Comparison of ENCODE assay signal across 18 cellular contexts in genomic region chr7:158057446-158057845, GRCh38.
A peak's percentile ranks its signal among the peaks of the same experiment; 100 is the strongest.
DNase-seq lines count a peak whose midpoint lies in the region; ATAC-seq and TF ChIP-seq lines count a peak whose summit lies in the region.
"Had no signal": no experiment of that assay in that cellular context is flagged by ENCODE, and none has a peak within 500 bp of the region (broad histone marks: within the 10 kb centered on the region; RNA-seq: fewer than 3 reads in every experiment).

No MANE protein-coding gene starts in this region.

- H3K4me3 Mint-ChIP-seq in natural killer cell treated with Interleukin-12 subunit alpha and Interleukin-12 subunit beta and Interleukin-15 and Interleukin-18, amount 100 ng/mL, for 72 hours, result no peak overlapping the region
- H3K4me3 Mint-ChIP-seq in natural killer cell, result no peak overlapping the region
- H3K4me3 Mint-ChIP-seq: CD4-positive, alpha-beta memory T cell; HFFc6 had no signal

- H3K4me3 ChIP-seq in left lung, result no peak overlapping the region
- H3K4me3 ChIP-seq in upper lobe of right lung, result no peak overlapping the region
- H3K4me3 ChIP-seq: HAP-1 had no signal

- H3K4me1 Mint-ChIP-seq in natural killer cell treated with Interleukin-12 subunit alpha and Interleukin-12 subunit beta and Interleukin-15 and Interleukin-18, amount 100 ng/mL, for 72 hours (ENCODE audit: low read depth in 2 of 2), result no peaks in the 10 kb centered on the region
- no peaks in the 10 kb centered on the region for H3K4me1 Mint-ChIP-seq in natural killer cell
- H3K4me1 Mint-ChIP-seq: CD4-positive, alpha-beta memory T cell had no signal

- peaks cover 0 to 23% of the 10 kb centered on the region in 2 donors for H3K9me3 ChIP-seq in left lung
- no peaks in the 10 kb centered on the region for H3K9me3 ChIP-seq in upper lobe of right lung
- H3K9me3 ChIP-seq: HAP-1 had no signal

- no peaks in the 10 kb centered on the region for H3K9me3 Mint-ChIP-seq in natural killer cell treated with Interleukin-12 subunit alpha and Interleukin-12 subunit beta and Interleukin-15 and Interleukin-18, amount 100 ng/mL, for 72 hours
- peaks cover 0 to 2% of the 10 kb centered on the region in 2 donors for H3K9me3 Mint-ChIP-seq in natural killer cell
- H3K9me3 Mint-ChIP-seq: CD4-positive, alpha-beta memory T cell had no signal

- no peak overlapping the region for H3K27ac Mint-ChIP-seq in natural killer cell treated with Interleukin-12 subunit alpha and Interleukin-12 subunit beta and Interleukin-15 and Interleukin-18, amount 100 ng/mL, for 72 hours
- no peak overlapping the region for H3K27ac Mint-ChIP-seq in natural killer cell
- H3K27ac Mint-ChIP-seq: CD4-positive, alpha-beta memory T cell; HFFc6 had no signal

- ATAC-seq in natural killer cell treated with Interleukin-12 subunit alpha and Interleukin-12 subunit beta and Interleukin-15 and Interleukin-18, amount 100 ng/mL, for 72 hours, result no peak
- ATAC-seq in natural killer cell (no peak), left lung (no peak), upper lobe of right lung (no peak)

- no peaks in the 10 kb centered on the region for H3K36me3 Mint-ChIP-seq in natural killer cell treated with Interleukin-12 subunit alpha and Interleukin-12 subunit beta and Interleukin-15 and Interleukin-18, amount 100 ng/mL, for 72 hours
- H3K36me3 Mint-ChIP-seq in natural killer cell, result no peaks in the 10 kb centered on the region
- H3K36me3 Mint-ChIP-seq: CD4-positive, alpha-beta memory T cell had no signal

- TF ChIP-seq CTCF in natural killer cell (IDR thresholded peaks at IDR 0.05), result no peak
- no peak for TF ChIP-seq CTCF in left lung (IDR thresholded peaks at IDR 0.05)
- no peak for TF ChIP-seq CTCF in upper lobe of right lung (IDR thresholded peaks at IDR 0.05)

- DNase-seq in natural killer cell treated with Interleukin-12 subunit alpha and Interleukin-12 subunit beta and Interleukin-15 and Interleukin-18, amount 100 ng/mL, for 72 hours (ENCODE audit: low spot score), result peak; percentile 37
- DNase-seq in natural killer cell, result no peak
- peak; percentile 4 to 27 for DNase-seq in left lung
- peak; percentile 52 for DNase-seq in posterior vena cava (ENCODE audit: low spot score)
- DNase-seq in upper lobe of right lung, result peak; percentile 40
- DNase-seq in DMS79 (lab: John Stamatoyannopoulos, UW), result no peak
- no peak for DNase-seq in NCI-H146 treated with DMSO at 0.1 percent for 48 hours (lab: John Stamatoyannopoulos, UW; ENCODE audit: unreplicated experiment)
- no peak for DNase-seq in effector CD8-positive, alpha-beta T cell (lab: John Stamatoyannopoulos, UW)
- DNase-seq: 8988T; C1 segment of cervical spinal cord; Calu3; CD4-positive, alpha-beta memory T cell; COR-L47; DMS53; DND-41; GOT3; HFFc6 had no signal

- no peaks in the 10 kb centered on the region for H3K36me3 ChIP-seq in left lung
- no peaks in the 10 kb centered on the region for H3K36me3 ChIP-seq in upper lobe of right lung
- H3K36me3 ChIP-seq: HAP-1 had no signal

- intact Hi-C loops in natural killer cell (cut with micrococcal nuclease) (no loop called here), left lung (cut with DNase I) (no loop called here), posterior vena cava (cut with DNase I) (no loop called here), upper lobe of right lung (cut with DNase I) (loop anchor here (10.0 kb wide), 1 partner anchor 693 kb away; no protein-coding TSS in a partner anchor)

- H3K27ac ChIP-seq in left lung (no peak overlapping the region), upper lobe of right lung (no peak overlapping the region)

- H3K4me1 ChIP-seq in left lung, result no peaks in the 10 kb centered on the region
- H3K4me1 ChIP-seq in upper lobe of right lung, result no peaks in the 10 kb centered on the region
- H3K4me1 ChIP-seq: HAP-1 had no signal

- no peaks in the 10 kb centered on the region for H3K27me3 Mint-ChIP-seq in natural killer cell treated with Interleukin-12 subunit alpha and Interleukin-12 subunit beta and Interleukin-15 and Interleukin-18, amount 100 ng/mL, for 72 hours
- no peaks in the 10 kb centered on the region for H3K27me3 Mint-ChIP-seq in natural killer cell (ENCODE audit: low read depth in 2 of 2)
- H3K27me3 Mint-ChIP-seq: CD4-positive, alpha-beta memory T cell had no signal

- H3K27me3 ChIP-seq in left lung (no peaks in the 10 kb centered on the region), upper lobe of right lung (no peaks in the 10 kb centered on the region)

Comparison
In these comparisons a context has a peak if more than half of its experiments do, and no peak if none do; other contexts are left out.
1. DNase-seq: peak in natural killer cell treated with Interleukin-12 subunit alpha and Interleukin-12 subunit beta and Interleukin-15 and Interleukin-18, amount 100 ng/mL, for 72 hours (single experiment), left lung (2 of 2), posterior vena cava (single experiment) and upper lobe of right lung (single experiment); none in natural killer cell (single experiment), DMS79 (single experiment), NCI-H146 treated with DMSO at 0.1 percent for 48 hours (single experiment) and effector CD8-positive, alpha-beta T cell (single experiment).